ENCODE assay signal across 1 cellular context in genomic region chr15:66679043-66679656, GRCh38.
A peak's percentile ranks its signal among the peaks of the same experiment; 100 is the strongest.
TF ChIP-seq lines count a peak whose summit lies in the region.

No MANE protein-coding gene starts in this region.

TF ChIP-seq in HepG2, 621 proteins besides CTCF, POLR2A, EP300 and RAD21 (continued from another document):
- peak; percentile 16; the same call in 1 of the 2 replicates for TF ChIP-seq SIN3A (IDR thresholded peaks at IDR 0.05; ENCODE audit: borderline replicate concordance, low read depth, low read length)
